In the genomic region with DNA sequence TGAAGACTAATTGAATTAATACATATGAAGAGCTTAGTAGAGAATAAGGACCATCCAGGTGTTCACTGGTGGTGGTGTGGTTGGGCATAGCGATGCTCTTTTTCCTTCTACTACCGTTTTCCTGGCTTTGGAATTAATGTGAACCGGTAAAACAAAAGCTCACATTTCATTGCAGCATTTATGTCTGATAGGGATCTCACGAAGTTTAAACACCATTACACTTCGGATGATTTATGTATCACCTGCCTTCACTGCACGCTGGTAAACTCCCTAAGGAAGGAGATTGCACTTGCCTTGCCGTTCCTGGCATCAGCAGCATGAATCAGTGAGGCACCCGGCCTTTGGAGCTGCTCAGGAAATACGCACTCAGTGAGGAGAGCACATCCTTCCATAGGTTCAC, we compare ENCODE assay signal across 27 cellular contexts. TPM values are rescaled to one million over a fixed set of nuclear protein-coding genes. Genes with fewer than 3 reads are reported as not detected.
DNase-seq lines count a peak whose midpoint lies in the region; ATAC-seq and TF ChIP-seq lines count a peak whose summit lies in the region.
"Had no signal": no experiment of that assay in that cellular context is flagged by ENCODE, and none has a peak within 500 bp of the region (broad histone marks: within the 10 kb centered on the region; RNA-seq: fewer than 3 reads in every experiment).

No MANE protein-coding gene starts in this region.

- in situ Hi-C loops in gastrocnemius medialis (cut with MboI; ENCODE audit: low sequenced_read_pairs in 4 of 4), result no loop called here

- H3K27me3 ChIP-seq in gastrocnemius medialis (no peaks in the 10 kb centered on the region), thyroid gland (no peaks in the 10 kb centered on the region)
- H3K27me3 ChIP-seq: left lung, Peyer's patch had no signal

- no peak overlapping the region for H3K4me3 ChIP-seq in gastrocnemius medialis
- H3K4me3 ChIP-seq in thyroid gland (replicated peaks in 1 of 3), result no peak overlapping the region
- H3K4me3 ChIP-seq: left lung, Peyer's patch, prostate gland, SJSA1 had no signal

- peak; percentile 15 for DNase-seq in NCI-H146 (lab: John Stamatoyannopoulos, UW)
- no peak for DNase-seq in NCI-H146 treated with DMSO at 0.1 percent for 48 hours (lab: John Stamatoyannopoulos, UW; ENCODE audit: unreplicated experiment)
- DNase-seq in NCI-H2107 treated with DMSO at 0.1 percent for 48 hours (lab: John Stamatoyannopoulos, UW; ENCODE audit: unreplicated experiment), result peak; percentile 75
- DNase-seq in SHP77 (lab: John Stamatoyannopoulos, UW), result peak; percentile 68 to 77
- DNase-seq in gastrocnemius medialis, result no peak
- DNase-seq in RPMI8226, result no peak
- no peak for DNase-seq in mucosa of gallbladder (ENCODE audit: low spot score)
- no peak for DNase-seq in thyroid gland
- DNase-seq: activated CD4-positive, alpha-beta T cell treated with anti-CD3 and anti-CD28 coated beads, Interleukin-2, amount 50 U/mL, for 4 hours; activated CD4-positive, CD25-positive, alpha-beta regulatory T cell; activated naive CD4-positive, alpha-beta T cell; activated T-cell treated with anti-CD3 and anti-CD28 coated beads, Interleukin-2, amount 50 U/mL, for 72 hours; CD4-positive, CD25-positive, alpha-beta regulatory T cell; central memory CD4-positive, alpha-beta T cell; GOT3; left lung; mesenchymal stem cell; naive B cell; NCI-H446 treated with DMSO at 0.1 percent for 48 hours; Peyer's patch; stimulated activated CD4-positive, alpha-beta T cell treated with anti-CD3 and anti-CD28 coated beads, Interleukin-15, amount 100 ng/mL, for 24 hours; stimulated activated naive B cell treated with anti-CD40 and anti-IgM and Interleukin-4, amounts not matched to agents 10 μg/mL and 1 μg/mL and 100 μg/mL, for 72 hours; T-helper 1 cell had no signal

- TF ChIP-seq POLR2A in gastrocnemius medialis (IDR thresholded peaks at IDR 0.05) (no peak), thyroid gland (IDR thresholded peaks at IDR 0.05) (no peak)

- peak in 1 of 2 donors; percentile 14 for ATAC-seq in gastrocnemius medialis
- ATAC-seq: activated T-cell treated with anti-CD3 and anti-CD28 coated beads, Interleukin-2, amount 50 U/mL, for 72 hours; stimulated activated naive B cell treated with anti-CD40 and anti-IgM and Interleukin-4, amounts not matched to agents 10 μg/mL and 1 μg/mL and 100 μg/mL, for 72 hours had no signal

- 86 to 89% methylated on average over 9 of the region's 9 CpGs for WGBS in thyroid gland, 2 donors

- H3K4me1 ChIP-seq in gastrocnemius medialis (peaks cover 48 to 67% of the 10 kb centered on the region in 2 donors), thyroid gland (no peaks in the 10 kb centered on the region)
- H3K4me1 ChIP-seq: left lung, Peyer's patch, prostate gland had no signal

- H3K9me3 ChIP-seq in gastrocnemius medialis (no peaks in the 10 kb centered on the region), thyroid gland (no peaks in the 10 kb centered on the region)
- H3K9me3 ChIP-seq: left lung, Peyer's patch, prostate gland, SJSA1 had no signal

- H3K27ac ChIP-seq in gastrocnemius medialis, result peak overlapping the region; percentile 82 to 96 (median 92)
- no peak overlapping the region for H3K27ac ChIP-seq in thyroid gland
- H3K27ac ChIP-seq: left lung, Peyer's patch, prostate gland, SJSA1 had no signal

- intact Hi-C loops in gastrocnemius medialis (cut with DNase I; ENCODE audit: low total_unique reads), result loop anchor here (2.0 to 10.0 kb wide), 2 partner anchors 45 to 1749 kb away; no protein-coding TSS in a partner anchor
- intact Hi-C loops in thyroid gland (cut with DNase I), result no loop called here

- TF ChIP-seq CTCF in gastrocnemius medialis (IDR thresholded peaks at IDR 0.05 in 4 of 5, conservative IDR thresholded peaks at IDR 0.05 in 1 of 5) (no peak), thyroid gland (IDR thresholded peaks at IDR 0.05) (no peak)

- H3K36me3 ChIP-seq in gastrocnemius medialis (no peaks in the 10 kb centered on the region), thyroid gland (no peaks in the 10 kb centered on the region)
- H3K36me3 ChIP-seq: left lung, Peyer's patch, prostate gland, SJSA1 had no signal

RNA-seq across cellular contexts. Expression of gene WIPF3, which starts 47.5 kb away (rescaled TPM):
- total RNA-seq in gastrocnemius medialis, result 1 to 10 TPM; 4.2 to 9.9 (median 8.3) TPM
- 11.2 TPM for total RNA-seq in mucosa of gallbladder
- 1 to 10 TPM in 2 of 4 donors, under 1 TPM in 2; 0.22 to 1.2 (median 0.70) TPM for total RNA-seq in thyroid gland
- total RNA-seq: A172; activated T-cell treated with anti-CD3 and anti-CD28 coated beads, Interleukin-2, amount 50 U/mL, for 72 hours; CD4-positive, CD25-positive, alpha-beta regulatory T cell; M059J; SJSA1 had no signal

Comparison
In these comparisons a context has a peak if more than half of its experiments do, and no peak if none do; other contexts are left out.
1. DNase-seq: peak in NCI-H146 (single experiment), NCI-H2107 treated with DMSO at 0.1 percent for 48 hours (single experiment) and SHP77 (2 of 2); none in NCI-H146 treated with DMSO at 0.1 percent for 48 hours (single experiment), gastrocnemius medialis (0 of 2), RPMI8226 (single experiment), mucosa of gallbladder (single experiment) and thyroid gland (0 of 2).
2. H3K27ac ChIP-seq: peak in gastrocnemius medialis (4 of 4); none in thyroid gland (0 of 3).